22 cellular contexts compared by ENCODE assay signal in genomic region chr1:60596791-60597748, GRCh38.
DNase-seq lines count a peak whose midpoint lies in the region; ATAC-seq, FAIRE-seq and TF ChIP-seq lines count a peak whose summit lies in the region.
"Had no signal": no experiment of that assay in that cellular context is flagged by ENCODE, and none has a peak within 500 bp of the region (broad histone marks: within the 10 kb centered on the region; RNA-seq: fewer than 3 reads in every experiment).

No MANE protein-coding gene starts in this region.

- TF ChIP-seq RAD21 in HepG2 (CRISPR knock-in tag; IDR thresholded peaks at IDR 0.05) = no peak

- intact Hi-C loops in HepG2 (cut with micrococcal nuclease; ENCODE audit: unreplicated experiment) (no loop called here), right lobe of liver (cut with DNase I) (no loop called here), aorta (cut with DNase I) (no loop called here)

- CTCF ChIA-PET in HepG2 (lab: Yijun Ruan, JAX; ENCODE audit: low intra/inter-chr PET ratio, low total read pairs) = no interaction called here
- CTCF ChIA-PET in WTC11 (lab: Charles Lee) = no interaction called here

- no peak overlapping the region for H3K9ac ChIP-seq in HepG2 (ENCODE audit: insufficient read depth, low read depth, low read length)

- peaks cover 18% of the 10 kb centered on the region for H3K9me3 Mint-ChIP-seq in WTC11
- H3K9me3 Mint-ChIP-seq in T-helper 2 cell treated with Interferon-gamma antibody and Interleukin-4, amounts not matched to agents 5 μg/mL and 100 μg/mL, for 36 hours = no peaks in the 10 kb centered on the region

- TF ChIP-seq POLR2A in HepG2 (IDR thresholded peaks at IDR 0.05; ENCODE audit: insufficient read depth in 1 of 2, low read depth in 2 of 2, low read length in 2 of 2) (no peak), right lobe of liver (IDR thresholded peaks at IDR 0.05) (no peak)

- no peaks in the 10 kb centered on the region for H3K9me3 ChIP-seq in HepG2 (ENCODE audit: low read length)
- no peaks in the 10 kb centered on the region for H3K9me3 ChIP-seq in right lobe of liver
- peaks cover 1% of the 10 kb centered on the region for H3K9me3 ChIP-seq in aorta (ENCODE audit: control insufficient read depth, low read length)
- H3K9me3 ChIP-seq in BE2C = no peaks in the 10 kb centered on the region
- H3K9me3 ChIP-seq: gastrocnemius medialis, uterus had no signal

- no peak for FAIRE-seq in HepG2 (lab: Jason Lieb, UNC)
- FAIRE-seq: GM12878 had no signal

- H3K36me3 Mint-ChIP-seq in WTC11 = peaks cover 12% of the 10 kb centered on the region; the same call in 1 of the 2 replicates
- no peaks in the 10 kb centered on the region for H3K36me3 Mint-ChIP-seq in T-helper 2 cell treated with Interferon-gamma antibody and Interleukin-4, amounts not matched to agents 5 μg/mL and 100 μg/mL, for 36 hours (ENCODE audit: low read depth)
- H3K36me3 Mint-ChIP-seq: activated naive CD4-positive, alpha-beta T cell treated with anti-CD3 and anti-CD28 coated beads, Interleukin-2, amount 50 U/mL, for 72 hours had no signal

- no peaks in the 10 kb centered on the region for H3K79me2 ChIP-seq in HepG2 (ENCODE audit: insufficient read depth, low read length)

- H3K4me3 ChIP-seq in HepG2 (replicated peaks in 1 of 3; ENCODE audit: insufficient read depth in 1 of 3, low read depth in 2 of 3, low read length in 3 of 3) (no peak overlapping the region), right lobe of liver (no peak overlapping the region), fibroblast of the aortic adventitia (ENCODE audit: low read depth, low read length) (no peak overlapping the region), aorta (ENCODE audit: low read length in 2 of 2) (no peak overlapping the region), BE2C (ENCODE audit: low read depth, low read length) (no peak overlapping the region)
- H3K4me3 ChIP-seq: gastrocnemius medialis, GM12878, uterus had no signal

- POLR2A ChIA-PET in HepG2 (lab: Yijun Ruan, JAX) (no interaction called here), WTC11 (lab: Charles Lee) (no interaction called here)

- 5% methylated on average over 8 of the region's 8 CpGs for WGBS in HepG2 (ENCODE audit: low lambda C conversion rate)
- 63% methylated on average over 8 of the region's 8 CpGs for WGBS in right lobe of liver (ENCODE audit: insufficient coverage, low coverage, low lambda C conversion rate, missing lambda C conversion rate)
- 76 to 83% methylated on average over 8 of the region's 8 CpGs for WGBS in aorta, 2 donors

- no peak overlapping the region for H3K4me2 ChIP-seq in HepG2 (ENCODE audit: low read depth, low read length)

- no peak for TF ChIP-seq EP300 in HepG2 (IDR thresholded peaks at IDR 0.05; ENCODE audit: low read depth in 2 of 2, low read length in 2 of 2)
- no peak for TF ChIP-seq EP300 in HepG2 (CRISPR knock-in tag; IDR thresholded peaks at IDR 0.05; ENCODE audit: borderline replicate concordance)

- H4K20me1 ChIP-seq in HepG2 (ENCODE audit: insufficient read depth, low read length) = no peaks in the 10 kb centered on the region

- no peaks in the 10 kb centered on the region for H3K27me3 ChIP-seq in HepG2 (ENCODE audit: control insufficient read depth in 1 of 2, insufficient read depth in 2 of 2, low read length in 2 of 2)
- no peaks in the 10 kb centered on the region for H3K27me3 ChIP-seq in right lobe of liver
- no peaks in the 10 kb centered on the region for H3K27me3 ChIP-seq in aorta (ENCODE audit: control insufficient read depth in 1 of 2, insufficient read depth in 2 of 2, low read length in 1 of 2)
- H3K27me3 ChIP-seq in BE2C = no peaks in the 10 kb centered on the region
- H3K27me3 ChIP-seq: gastrocnemius medialis, uterus had no signal

- no peak overlapping the region for H3K27ac Mint-ChIP-seq in WTC11
- no peak overlapping the region for H3K27ac Mint-ChIP-seq in T-helper 2 cell treated with Interferon-gamma antibody and Interleukin-4, amounts not matched to agents 5 μg/mL and 100 μg/mL, for 36 hours
- H3K27ac Mint-ChIP-seq: activated naive CD4-positive, alpha-beta T cell treated with anti-CD3 and anti-CD28 coated beads, Interleukin-2, amount 50 U/mL, for 72 hours; activated T-cell treated with anti-CD3 and anti-CD28 coated beads, Interleukin-2, amount 50 U/mL, for 24 hours; effector memory CD8-positive, alpha-beta T cell; stimulated activated naive CD8-positive, alpha-beta T cell treated with anti-CD3 and anti-CD28 coated beads, Interleukin-15, Interleukin-2, amounts not matched to agents 100 ng/mL and 50 ng/mL, for 24 hours had no signal

- H3K4me1 Mint-ChIP-seq in WTC11 = 0 out of 2 replicates have a peak, but pooled peaks cover 2% of the 10 kb centered on the region
- no peaks in the 10 kb centered on the region for H3K4me1 Mint-ChIP-seq in T-helper 2 cell treated with Interferon-gamma antibody and Interleukin-4, amounts not matched to agents 5 μg/mL and 100 μg/mL, for 36 hours (ENCODE audit: low read depth)

- no peaks in the 10 kb centered on the region for H3K4me1 ChIP-seq in HepG2 (ENCODE audit: insufficient read depth, low read length)
- H3K4me1 ChIP-seq in right lobe of liver = no peaks in the 10 kb centered on the region
- peaks cover 5 to 17% of the 10 kb centered on the region in 2 donors for H3K4me1 ChIP-seq in aorta (ENCODE audit: control insufficient read depth in 1 of 2, insufficient read depth in 2 of 2, low read length in 2 of 2)
- H3K4me1 ChIP-seq in BE2C = no peaks in the 10 kb centered on the region
- H3K4me1 ChIP-seq: gastrocnemius medialis, uterus had no signal

- BruUV-seq in HepG2 (replicated peaks; lab: Mats Ljungman, UMichigan) = no TSS peak

- DNase-seq in HepG2 (ENCODE audit: low spot score) = no peak
- no peak for DNase-seq in right lobe of liver
- no peak for DNase-seq in WTC11 (ENCODE audit: low spot score)
- peak; percentile 87 for DNase-seq in fibroblast of the aortic adventitia (ENCODE audit: low read depth)
- no peak for DNase-seq in aorta
- no peak for DNase-seq in T-helper 2 cell treated with Interferon-gamma antibody and Interleukin-4, amounts not matched to agents 5 μg/mL and 100 μg/mL, for 36 hours (ENCODE audit: low spot score)
- no peak for DNase-seq in BE2C
- DNase-seq: activated CD4-positive, alpha-beta T cell treated with anti-CD3 and anti-CD28 coated beads, Interleukin-2, amount 50 U/mL, for 48 hours; activated T-cell treated with anti-CD3 and anti-CD28 coated beads, Interleukin-2, amount 50 U/mL, for 24 hours; central memory CD4-positive, alpha-beta T cell; effector memory CD8-positive, alpha-beta T cell; gastrocnemius medialis; left ventricle myocardium superior; NCI-H2081; NCI-H526 treated with DMSO at 0.1 percent for 48 hours; posterior cingulate gyrus; stimulated activated CD4-positive, alpha-beta T cell treated with anti-CD3 and anti-CD28 coated beads, Interleukin-15, amount 100 ng/mL, for 24 hours; uterus had no signal

- in situ Hi-C loops in HepG2 (cut with HindIII; ENCODE audit: extremely low pct_ligation_motif_present, low pct_unique_long_range_greater_than_20kb) = no loop called here

- ATAC-seq in HepG2 (no peak), right lobe of liver (no peak), WTC11 (peak; percentile 48; the same call in 1 of the 2 replicates), aorta (ENCODE audit: low FRiP score) (peak; percentile 46), GM21528 (IDR thresholded peaks at IDR 0.05; ENCODE audit: low FRiP score, unreplicated experiment) (no peak)
- ATAC-seq: activated naive CD4-positive, alpha-beta T cell treated with anti-CD3 and anti-CD28 coated beads, Interleukin-2, amount 50 U/mL, for 72 hours; effector memory CD8-positive, alpha-beta T cell; gastrocnemius medialis; GM12878; left ventricle myocardium superior had no signal

- H3K36me3 ChIP-seq in HepG2 (replicated peaks in 1 of 2; ENCODE audit: control insufficient read depth in 1 of 2, insufficient read depth in 2 of 2, low read length in 2 of 2) (no peaks in the 10 kb centered on the region), right lobe of liver (no peaks in the 10 kb centered on the region), aorta (ENCODE audit: control insufficient read depth in 1 of 2, insufficient read depth in 2 of 2, low read length in 1 of 2) (no peaks in the 10 kb centered on the region), BE2C (no peaks in the 10 kb centered on the region)
- H3K36me3 ChIP-seq: gastrocnemius medialis, uterus had no signal

- no peak overlapping the region for H3K4me3 Mint-ChIP-seq in WTC11
- H3K4me3 Mint-ChIP-seq in T-helper 2 cell treated with Interferon-gamma antibody and Interleukin-4, amounts not matched to agents 5 μg/mL and 100 μg/mL, for 36 hours = no peak overlapping the region
- H3K4me3 Mint-ChIP-seq: activated T-cell treated with anti-CD3 and anti-CD28 coated beads, Interleukin-2, amount 50 U/mL, for 24 hours; effector memory CD8-positive, alpha-beta T cell; stimulated activated naive CD8-positive, alpha-beta T cell treated with anti-CD3 and anti-CD28 coated beads, Interleukin-15, Interleukin-2, amounts not matched to agents 100 ng/mL and 50 ng/mL, for 24 hours had no signal

- H2AFZ ChIP-seq in HepG2 (ENCODE audit: low read length) = no peak overlapping the region

- H3K27ac ChIP-seq in HepG2 (ENCODE audit: extremely low read length, insufficient read depth, low read length) = no peak overlapping the region
- H3K27ac ChIP-seq in right lobe of liver = no peak overlapping the region
- no peak overlapping the region for H3K27ac ChIP-seq in aorta (ENCODE audit: low read depth in 1 of 2, low read length in 2 of 2)
- H3K27ac ChIP-seq: gastrocnemius medialis, uterus had no signal

- TF ChIP-seq CTCF in HepG2 (CRISPR knock-in tag; IDR thresholded peaks at IDR 0.05) (no peak), right lobe of liver (IDR thresholded peaks at IDR 0.05) (no peak), WTC11 (IDR thresholded peaks at IDR 0.05) (no peak), fibroblast of the aortic adventitia (IDR thresholded peaks at IDR 0.05; ENCODE audit: insufficient read depth, low read length) (peak; percentile 48), BE2C (IDR thresholded peaks at IDR 0.05; ENCODE audit: low read depth, low read length) (no peak)

- no peaks in the 10 kb centered on the region for H3K27me3 Mint-ChIP-seq in WTC11 (ENCODE audit: low read depth)
- no peaks in the 10 kb centered on the region for H3K27me3 Mint-ChIP-seq in T-helper 2 cell treated with Interferon-gamma antibody and Interleukin-4, amounts not matched to agents 5 μg/mL and 100 μg/mL, for 36 hours (ENCODE audit: low read depth)
- H3K27me3 Mint-ChIP-seq: activated T-cell treated with anti-CD3 and anti-CD28 coated beads, Interleukin-2, amount 50 U/mL, for 24 hours; stimulated activated naive CD8-positive, alpha-beta T cell treated with anti-CD3 and anti-CD28 coated beads, Interleukin-15, Interleukin-2, amounts not matched to agents 100 ng/mL and 50 ng/mL, for 24 hours had no signal

TF ChIP-seq in WTC11, 78 proteins besides CTCF, POLR2A, EP300 and RAD21 (continues in another document):
- no peak for TF ChIP-seq OVOL2 (CRISPR knock-in tag; IDR thresholded peaks at IDR 0.05; ENCODE audit: borderline replicate concordance)

Comparison
In these comparisons a context has a peak if more than half of its experiments do, and no peak if none do; other contexts are left out.
1. ATAC-seq: peak in WTC11 (single experiment) and aorta (single experiment); none in HepG2 (single experiment), right lobe of liver (0 of 4) and GM21528 (single experiment).